8 cellular contexts compared by ENCODE assay signal in genomic region chr5:102296229-102296817, GRCh38. TPM values are rescaled to one million over a fixed set of nuclear protein-coding genes. Genes with fewer than 3 reads are reported as not detected.
A peak's percentile ranks its signal among the peaks of the same experiment; 100 is the strongest.
DNase-seq lines count a peak whose midpoint lies in the region; ATAC-seq and TF ChIP-seq lines count a peak whose summit lies in the region.

SLCO4C1 (minus strand) TSS chr5:102296284; CDS start chr5:102296262, 22 bp downstream.

- no peaks in the 10 kb centered on the region for H3K36me3 Mint-ChIP-seq in activated naive CD4-positive, alpha-beta T cell treated with anti-CD3 and anti-CD28 coated beads, Interleukin-2, amount 50 U/mL, for 72 hours

- H3K27ac Mint-ChIP-seq in activated naive CD4-positive, alpha-beta T cell treated with anti-CD3 and anti-CD28 coated beads, Interleukin-2, amount 50 U/mL, for 72 hours: peak within 1 kb of the TSS in 1 of 2 donors; percentile 84

- H3K9me3 ChIP-seq in heart right ventricle (no peaks in the 10 kb centered on the region), tibial artery (no peaks in the 10 kb centered on the region)

- TF ChIP-seq EP300 in Ishikawa (IDR thresholded peaks at IDR 0.05; ENCODE audit: borderline replicate concordance): no peak

- peak; percentile 55 for DNase-seq in DMS79 treated with DMSO at 0.1 percent for 48 hours (lab: John Stamatoyannopoulos, UW)
- peak; percentile 85 for DNase-seq in SIG-M5 (lab: John Stamatoyannopoulos, UW)
- DNase-seq in activated naive CD4-positive, alpha-beta T cell treated with anti-CD3 and anti-CD28 coated beads, Interleukin-2, amount 50 U/mL, for 72 hours (ENCODE audit: low spot score in 2 of 2): peak; percentile 70 to 71
- peak; percentile 46 to 70 for DNase-seq in heart right ventricle
- peak; percentile 53 for DNase-seq in pons (ENCODE audit: low spot score)
- DNase-seq in tibial artery: peak; percentile 32 to 69

- TF ChIP-seq RAD21 in Ishikawa (IDR thresholded peaks at IDR 0.05; ENCODE audit: low read depth): peak; percentile 41; the same call in 1 of the 2 replicates

- intact Hi-C loops in heart right ventricle (cut with DNase I) (no loop called here), tibial artery (cut with DNase I; ENCODE audit: low total_unique reads) (no loop called here)

- H3K27ac ChIP-seq in heart right ventricle (peak within 1 kb of the TSS in 3 of 10 donors; percentile 6 to 77 (median 26)), tibial artery (no peak within 1 kb of the TSS)

- WGBS in heart right ventricle, 2 donors: 1% methylated on average over 38 of the region's 38 CpGs

- peak; percentile 95 for ATAC-seq in GM21529 (IDR thresholded peaks at IDR 0.05; ENCODE audit: unreplicated experiment)
- peak; percentile 91 to 94 for ATAC-seq in activated naive CD4-positive, alpha-beta T cell treated with anti-CD3 and anti-CD28 coated beads, Interleukin-2, amount 50 U/mL, for 72 hours
- peak; percentile 74 to 96 (median 88) for ATAC-seq in heart right ventricle

- TF ChIP-seq CTCF in heart right ventricle (IDR thresholded peaks at IDR 0.05) (peak in 7 of 9 donors; percentile 7 to 64 (median 46)), tibial artery (IDR thresholded peaks at IDR 0.05) (peak in 1 of 2 experiments; percentile 15)

- no peaks in the 10 kb centered on the region for H3K36me3 ChIP-seq in heart right ventricle
- H3K36me3 ChIP-seq in tibial artery: no peaks in the 10 kb centered on the region

- H3K9me3 Mint-ChIP-seq in activated naive CD4-positive, alpha-beta T cell treated with anti-CD3 and anti-CD28 coated beads, Interleukin-2, amount 50 U/mL, for 72 hours: no peaks in the 10 kb centered on the region

- peaks cover 0 to 23% (median 10%) of the 10 kb centered on the region in 9 donors for H3K4me1 ChIP-seq in heart right ventricle
- peaks cover 0 to 17% (median 11%) of the 10 kb centered on the region in 4 donors for H3K4me1 ChIP-seq in tibial artery

- H3K4me3 ChIP-seq in heart right ventricle (peak within 1 kb of the TSS; percentile 10 to 61 (median 47)), tibial artery (peak within 1 kb of the TSS; percentile 40 to 53)

- H3K27me3 ChIP-seq in heart right ventricle: peaks cover 0 to 23% (median 12%) of the 10 kb centered on the region in 7 donors
- H3K27me3 ChIP-seq in tibial artery: no peaks in the 10 kb centered on the region

TF ChIP-seq in Ishikawa, 13 proteins besides CTCF, POLR2A, EP300 and RAD21:
- peak; percentile 13; the same call in 1 of the 2 replicates for TF ChIP-seq USF1 (IDR thresholded peaks at IDR 0.05)
- 0 out of 2 replicates have a peak, but pooled peaks have one; percentile 22 for TF ChIP-seq YY1 (IDR thresholded peaks at IDR 0.05; ENCODE audit: low read depth)
- peak; percentile 14; the same call in 1 of the 2 replicates for TF ChIP-seq TCF12 (IDR thresholded peaks at IDR 0.05; ENCODE audit: low read depth)
- peak; percentile 44 for TF ChIP-seq TEAD4 (IDR thresholded peaks at IDR 0.05)
- peak; percentile 38; the same call in 1 of the 2 replicates for TF ChIP-seq TAF1 (IDR thresholded peaks at IDR 0.05; ENCODE audit: low read depth)
- peak; percentile 99 for TF ChIP-seq EGR1 (IDR thresholded peaks at IDR 0.05)
- 0 out of 2 replicates have a peak, but pooled peaks have one; percentile 6 for TF ChIP-seq NFIC (IDR thresholded peaks at IDR 0.05)
- TF ChIP-seq, protein P1, sequence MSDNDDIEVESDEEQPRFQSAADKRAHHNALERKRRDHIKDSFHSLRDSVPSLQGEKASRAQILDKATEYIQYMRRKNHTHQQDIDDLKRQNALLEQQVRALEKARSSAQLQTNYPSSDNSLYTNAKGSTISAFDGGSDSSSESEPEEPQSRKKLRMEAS (IDR thresholded peaks at IDR 0.05): no peak; the same call in none of the 2 replicates
- no peak for TF ChIP-seq ZBTB7A (IDR thresholded peaks at IDR 0.05; ENCODE audit: low read depth)
- TF ChIP-seq CEBPB (IDR thresholded peaks at IDR 0.05): no peak
- TF ChIP-seq CREB1 (IDR thresholded peaks at IDR 0.05; ENCODE audit: low read depth): no peak

RNA-seq across cellular contexts. Expression of gene SLCO4C1, which starts in this region (rescaled TPM):
- under 1 TPM; 0.07 to 0.10 TPM for total RNA-seq in activated naive CD4-positive, alpha-beta T cell treated with anti-CD3 and anti-CD28 coated beads, Interleukin-2, amount 50 U/mL, for 72 hours
- under 1 TPM in 9 of 10 donors, not detected in 1; 0.07 to 0.49 (median 0.11) TPM for total RNA-seq in heart right ventricle
- polyA plus RNA-seq in heart right ventricle: under 1 TPM in 1 of 2 donors, not detected in 1; 0.01 TPM

Comparison
In these comparisons a context has a peak if more than half of its experiments do, and no peak if none do; other contexts are left out.
1. Peak in DNase-seq and ATAC-seq in activated naive CD4-positive, alpha-beta T cell treated with anti-CD3 and anti-CD28 coated beads, Interleukin-2, amount 50 U/mL, for 72 hours; RNA of the gene not detected or under 1 TPM.
2. Peak in DNase-seq, ATAC-seq and H3K4me3 ChIP-seq in heart right ventricle; RNA of the gene not detected or under 1 TPM.